Comparison of ENCODE assay signal across 20 cellular contexts in the genomic region with DNA sequence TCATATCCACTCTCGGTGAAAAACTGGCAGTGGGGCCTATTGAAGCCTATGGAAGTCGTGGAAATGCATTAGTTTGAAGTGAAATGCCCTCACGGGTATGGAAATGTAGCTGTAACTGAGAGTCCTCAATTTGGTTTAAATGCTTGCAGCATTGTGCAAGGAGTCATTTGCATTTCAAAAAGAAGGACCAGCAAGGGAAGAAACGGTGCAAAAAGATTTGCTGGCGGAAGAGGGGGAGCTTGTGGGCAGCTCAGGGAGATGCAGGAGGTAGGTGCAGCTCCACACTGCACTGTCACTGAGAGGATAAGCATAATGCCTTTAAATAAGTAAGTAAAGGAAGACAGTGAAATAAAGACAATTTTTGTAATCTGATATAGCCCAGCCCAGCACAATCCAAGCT.
"Had no signal": no experiment of that assay in that cellular context is flagged by ENCODE, and none has a peak within 500 bp of the region (broad histone marks: within the 10 kb centered on the region; RNA-seq: fewer than 3 reads in every experiment).

No MANE protein-coding gene starts in this region.

- ATAC-seq: activated CD4-positive, alpha-beta T cell treated with anti-CD3 and anti-CD28 coated beads for 36 hours; heart left ventricle; natural killer cell treated with Interleukin-12 subunit alpha and Interleukin-12 subunit beta and Interleukin-15 and Interleukin-18, amount 100 ng/mL, for 72 hours; right cardiac atrium had no signal

- H3K27ac Mint-ChIP-seq: activated CD4-positive, alpha-beta T cell treated with anti-CD3 and anti-CD28 coated beads for 36 hours; activated naive CD8-positive, alpha-beta T cell treated with anti-CD3 and anti-CD28 coated beads for 36 hours; mesothelial cell of epicardium; natural killer cell treated with Interleukin-12 subunit alpha and Interleukin-12 subunit beta and Interleukin-15 and Interleukin-18, amount 100 ng/mL, for 72 hours; type B pancreatic cell had no signal

- H2AFZ ChIP-seq: parathyroid adenoma had no signal

- H3K4me1 ChIP-seq: heart left ventricle, left ventricle myocardium inferior, parathyroid adenoma had no signal

- DNase-seq: activated CD4-positive, alpha-beta T cell treated with anti-CD3 and anti-CD28 coated beads for 36 hours; activated CD4-positive, alpha-beta T cell treated with anti-CD3 and anti-CD28 coated beads, Interleukin-2, amount 50 U/mL, for 4 hours; activated naive CD4-positive, alpha-beta T cell treated with Interleukin-2 at 50 U/mL for 16 hours; activated naive CD8-positive, alpha-beta T cell treated with anti-CD3 and anti-CD28 coated beads for 36 hours; activated T-cell treated with anti-CD3 and anti-CD28 coated beads, Interleukin-2, amount 50 U/mL, for 48 hours; amniotic stem cell; cortex of kidney; heart left ventricle; left ventricle myocardium inferior; right cardiac atrium; stimulated activated CD4-positive, alpha-beta T cell treated with anti-CD3 and anti-CD28 coated beads, Interleukin-4, amount 100 ng/mL, for 24 hours; stimulated activated naive CD4-positive, alpha-beta T cell treated with Interleukin-2 at 50 U/mL for 16 hours; T-helper 9 cell had no signal

- H3K4me3 Mint-ChIP-seq: activated CD4-positive, alpha-beta T cell treated with anti-CD3 and anti-CD28 coated beads for 36 hours; activated naive CD8-positive, alpha-beta T cell treated with anti-CD3 and anti-CD28 coated beads for 36 hours; mesothelial cell of epicardium; natural killer cell treated with Interleukin-12 subunit alpha and Interleukin-12 subunit beta and Interleukin-15 and Interleukin-18, amount 100 ng/mL, for 72 hours; type B pancreatic cell had no signal

- H3K4me3 ChIP-seq: cardiac muscle cell, heart left ventricle, left ventricle myocardium inferior, thoracic aorta had no signal

- H3K36me3 Mint-ChIP-seq: activated naive CD8-positive, alpha-beta T cell treated with anti-CD3 and anti-CD28 coated beads for 36 hours; mesothelial cell of epicardium; natural killer cell treated with Interleukin-12 subunit alpha and Interleukin-12 subunit beta and Interleukin-15 and Interleukin-18, amount 100 ng/mL, for 72 hours; type B pancreatic cell had no signal

- H3K27ac ChIP-seq: cardiac muscle cell, epithelial cell of prostate, heart left ventricle, left ventricle myocardium inferior, parathyroid adenoma had no signal

- H3K4me1 Mint-ChIP-seq: activated CD4-positive, alpha-beta T cell treated with anti-CD3 and anti-CD28 coated beads for 36 hours; activated naive CD8-positive, alpha-beta T cell treated with anti-CD3 and anti-CD28 coated beads for 36 hours; mesothelial cell of epicardium had no signal

- H3K36me3 ChIP-seq: cardiac muscle cell, heart left ventricle, left ventricle myocardium inferior, thoracic aorta had no signal

- H3K27me3 ChIP-seq: cardiac muscle cell had no signal

- H3K27me3 Mint-ChIP-seq: activated CD4-positive, alpha-beta T cell treated with anti-CD3 and anti-CD28 coated beads for 36 hours; type B pancreatic cell had no signal

- H3K9ac ChIP-seq: parathyroid adenoma had no signal

- H3K9me3 ChIP-seq: left ventricle myocardium inferior, thoracic aorta had no signal

- H3K9me3 Mint-ChIP-seq: type B pancreatic cell had no signal
